ENCODE assay signal across 2 cellular contexts in genomic region chr6:167847936-167848335, GRCh38.
TF ChIP-seq lines count a peak whose summit lies in the region.

No MANE protein-coding gene starts in this region.

TF ChIP-seq in SK-N-SH treated with all-trans-retinoic acid at 6 μM for 48 hours, 23 proteins besides CTCF, POLR2A, EP300 and RAD21 (continued from another document):
- no peak for TF ChIP-seq PATZ1 (CRISPR knock-in tag; IDR thresholded peaks at IDR 0.05; ENCODE audit: borderline replicate concordance)
- TF ChIP-seq ZFP3 (CRISPR knock-in tag; IDR thresholded peaks at IDR 0.05) = no peak
- TF ChIP-seq CSRNP3 (CRISPR knock-in tag; IDR thresholded peaks at IDR 0.05) = no peak
- TF ChIP-seq ZFP30 (CRISPR knock-in tag; IDR thresholded peaks at IDR 0.05) = no peak
- TF ChIP-seq ESRRG (CRISPR knock-in tag; IDR thresholded peaks at IDR 0.05) = no peak
- TF ChIP-seq SNAI2 (CRISPR knock-in tag; IDR thresholded peaks at IDR 0.05) = no peak
- TF ChIP-seq, protein P1, sequence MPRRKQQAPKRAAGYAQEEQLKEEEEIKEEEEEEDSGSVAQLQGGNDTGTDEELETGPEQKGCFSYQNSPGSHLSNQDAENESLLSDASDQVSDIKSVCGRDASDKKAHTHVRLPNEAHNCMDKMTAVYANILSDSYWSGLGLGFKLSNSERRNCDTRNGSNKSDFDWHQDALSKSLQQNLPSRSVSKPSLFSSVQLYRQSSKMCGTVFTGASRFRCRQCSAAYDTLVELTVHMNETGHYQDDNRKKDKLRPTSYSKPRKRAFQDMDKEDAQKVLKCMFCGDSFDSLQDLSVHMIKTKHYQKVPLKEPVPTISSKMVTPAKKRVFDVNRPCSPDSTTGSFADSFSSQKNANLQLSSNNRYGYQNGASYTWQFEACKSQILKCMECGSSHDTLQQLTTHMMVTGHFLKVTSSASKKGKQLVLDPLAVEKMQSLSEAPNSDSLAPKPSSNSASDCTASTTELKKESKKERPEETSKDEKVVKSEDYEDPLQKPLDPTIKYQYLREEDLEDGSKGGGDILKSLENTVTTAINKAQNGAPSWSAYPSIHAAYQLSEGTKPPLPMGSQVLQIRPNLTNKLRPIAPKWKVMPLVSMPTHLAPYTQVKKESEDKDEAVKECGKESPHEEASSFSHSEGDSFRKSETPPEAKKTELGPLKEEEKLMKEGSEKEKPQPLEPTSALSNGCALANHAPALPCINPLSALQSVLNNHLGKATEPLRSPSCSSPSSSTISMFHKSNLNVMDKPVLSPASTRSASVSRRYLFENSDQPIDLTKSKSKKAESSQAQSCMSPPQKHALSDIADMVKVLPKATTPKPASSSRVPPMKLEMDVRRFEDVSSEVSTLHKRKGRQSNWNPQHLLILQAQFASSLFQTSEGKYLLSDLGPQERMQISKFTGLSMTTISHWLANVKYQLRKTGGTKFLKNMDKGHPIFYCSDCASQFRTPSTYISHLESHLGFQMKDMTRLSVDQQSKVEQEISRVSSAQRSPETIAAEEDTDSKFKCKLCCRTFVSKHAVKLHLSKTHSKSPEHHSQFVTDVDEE (CRISPR knock-in tag; IDR thresholded peaks at IDR 0.05) = no peak
- TF ChIP-seq ZC3H10 (CRISPR knock-in tag; IDR thresholded peaks at IDR 0.05) = no peak
- no peak for TF ChIP-seq ZNF70 (CRISPR knock-in tag; IDR thresholded peaks at IDR 0.05)
- TF ChIP-seq TOX (CRISPR knock-in tag; IDR thresholded peaks at IDR 0.05; ENCODE audit: borderline replicate concordance) = no peak
- no peak for TF ChIP-seq ARNTL (CRISPR knock-in tag; IDR thresholded peaks at IDR 0.05; ENCODE audit: borderline replicate concordance, low read depth)
- TF ChIP-seq, protein P2, sequence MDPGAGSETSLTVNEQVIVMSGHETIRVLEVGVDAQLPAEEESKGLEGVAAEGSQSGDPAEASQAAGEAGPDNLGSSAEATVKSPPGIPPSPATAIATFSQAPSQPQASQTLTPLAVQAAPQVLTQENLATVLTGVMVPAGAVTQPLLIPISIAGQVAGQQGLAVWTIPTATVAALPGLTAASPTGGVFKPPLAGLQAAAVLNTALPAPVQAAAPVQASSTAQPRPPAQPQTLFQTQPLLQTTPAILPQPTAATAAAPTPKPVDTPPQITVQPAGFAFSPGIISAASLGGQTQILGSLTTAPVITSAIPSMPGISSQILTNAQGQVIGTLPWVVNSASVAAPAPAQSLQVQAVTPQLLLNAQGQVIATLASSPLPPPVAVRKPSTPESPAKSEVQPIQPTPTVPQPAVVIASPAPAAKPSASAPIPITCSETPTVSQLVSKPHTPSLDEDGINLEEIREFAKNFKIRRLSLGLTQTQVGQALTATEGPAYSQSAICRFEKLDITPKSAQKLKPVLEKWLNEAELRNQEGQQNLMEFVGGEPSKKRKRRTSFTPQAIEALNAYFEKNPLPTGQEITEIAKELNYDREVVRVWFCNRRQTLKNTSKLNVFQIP (CRISPR knock-in tag; IDR thresholded peaks at IDR 0.05; ENCODE audit: borderline replicate concordance, low read depth) = no peak
- no peak for TF ChIP-seq TCF4 (CRISPR knock-in tag; IDR thresholded peaks at IDR 0.05; ENCODE audit: borderline replicate concordance)
- no peak for TF ChIP-seq RARB (CRISPR knock-in tag; IDR thresholded peaks at IDR 0.05)
- TF ChIP-seq ZNF8 (CRISPR knock-in tag; IDR thresholded peaks at IDR 0.05) = no peak
- no peak for TF ChIP-seq BACH2 (CRISPR knock-in tag; IDR thresholded peaks at IDR 0.05; ENCODE audit: borderline replicate concordance)
- no peak for TF ChIP-seq OSR1 (CRISPR knock-in tag; IDR thresholded peaks at IDR 0.05)
- TF ChIP-seq ISL1 (CRISPR knock-in tag; IDR thresholded peaks at IDR 0.05) = no peak

TF ChIP-seq in SK-N-SH, 30 proteins besides CTCF, POLR2A, EP300 and RAD21:
- TF ChIP-seq PBX3 (IDR thresholded peaks at IDR 0.05) (no peak), TAF1 (IDR thresholded peaks at IDR 0.05; ENCODE audit: borderline replicate concordance, low read depth, low read length) (no peak)
